8 cellular contexts compared by ENCODE assay signal in the genomic region with DNA sequence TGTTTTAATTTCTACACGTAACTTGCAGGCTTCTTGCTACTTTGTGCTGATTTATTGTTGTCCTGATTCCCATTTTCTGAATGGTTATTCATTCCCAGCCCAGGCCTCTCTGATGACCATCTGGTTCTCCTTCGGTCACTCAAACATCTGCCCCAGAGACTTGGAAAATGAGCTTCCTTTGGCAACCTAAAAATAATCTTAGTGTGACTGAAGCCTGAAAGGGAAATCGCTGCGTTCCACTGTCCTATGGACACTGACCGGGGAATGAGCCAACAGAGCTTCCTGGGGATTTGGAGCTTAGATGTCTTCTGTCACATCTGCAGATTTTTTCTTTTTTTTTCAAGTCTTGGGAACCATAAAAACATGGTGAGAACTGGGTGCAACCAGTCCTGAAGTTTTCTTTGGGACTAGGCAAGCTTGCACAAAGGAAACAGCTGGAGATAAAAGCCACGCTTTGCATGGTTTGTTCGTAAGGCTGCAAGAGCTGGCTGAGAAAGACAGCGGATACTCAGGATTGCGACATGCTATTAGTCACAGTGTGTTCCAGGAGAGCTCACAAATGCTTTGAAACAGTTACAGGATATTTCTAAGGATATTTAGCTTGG.
DNase-seq lines count a peak whose midpoint lies in the region; ATAC-seq and TF ChIP-seq lines count a peak whose summit lies in the region.

No MANE protein-coding gene starts in this region.

- no peak overlapping the region for H2BK20ac ChIP-seq in H9 (ENCODE audit: low read depth, low read length, poor library complexity, severe bottlenecking)

- no peak overlapping the region for H2BK15ac ChIP-seq in H9 (ENCODE audit: low read depth, low read length)

- intact Hi-C loops in head of caudate nucleus (cut with DNase I): loop anchor here (10.0 kb wide), 2 partner anchors 47 to 103 kb away; no protein-coding TSS in a partner anchor

- H3K4me1 Mint-ChIP-seq in H9: peaks cover 32 to 45% of the 10 kb centered on the region in 2 experiments

- no peak overlapping the region; a peak in 1 of 5 replicates for H3K4me3 Mint-ChIP-seq in H9

- H3K56ac ChIP-seq in H9 (ENCODE audit: insufficient read length, low read depth, low read length): no peak overlapping the region

- ATAC-seq in GM18861 (IDR thresholded peaks at IDR 0.05; ENCODE audit: unreplicated experiment): no peak

- no peak overlapping the region for H3K27ac ChIP-seq in H9 (ENCODE audit: insufficient read length, low read depth, low read length)

- H3K23ac ChIP-seq in H9 (ENCODE audit: insufficient read length, low read depth, low read length): no peak overlapping the region

- H3K27ac Mint-ChIP-seq in H9: peak overlapping the region; percentile 32 to 72 (median 66); a peak in 4 of 7 replicates

- no peak overlapping the region for H2BK120ac ChIP-seq in H9 (ENCODE audit: low read depth, low read length, poor library complexity, severe bottlenecking)

- no peak overlapping the region for H4K8ac ChIP-seq in H9 (replicated peaks; ENCODE audit: insufficient read length, low read depth, low read length)

- no CpG with 5 or more reads among the region's 9 CpGs for WGBS in H9 (ENCODE audit: extremely low coverage, insufficient read length, low lambda C conversion rate)

- no peaks in the 10 kb centered on the region for H3K9me3 Mint-ChIP-seq in H9

- H3K4me1 ChIP-seq in H9 (ENCODE audit: insufficient read depth, low read length): peaks cover 21% of the 10 kb centered on the region

- H3T11ph ChIP-seq in H9 (ENCODE audit: low read length): no peak overlapping the region

- no peaks in the 10 kb centered on the region for H3K9me3 ChIP-seq in H9 (ENCODE audit: control insufficient read depth, low read depth, low read length)

- no peak overlapping the region for H3K18ac ChIP-seq in H9 (ENCODE audit: insufficient read length, low read depth, low read length)

- H3K27me3 ChIP-seq in H9 (ENCODE audit: insufficient read depth, low read length): no peaks in the 10 kb centered on the region

- H3K14ac ChIP-seq in H9 (ENCODE audit: insufficient read depth, low read length): no peak overlapping the region

- H2AK5ac ChIP-seq in H9 (ENCODE audit: insufficient read length, low read length): no peak overlapping the region

- H3K79me1 ChIP-seq in H9 (ENCODE audit: insufficient read depth, low read depth, low read length, poor library complexity, severe bottlenecking): no peaks in the 10 kb centered on the region

- H3K79me2 ChIP-seq in H9 (ENCODE audit: insufficient read depth, low read length): no peaks in the 10 kb centered on the region

- peaks cover 2% of the 10 kb centered on the region for H3K23me2 ChIP-seq in H9 (ENCODE audit: insufficient read length, low read depth, low read length, poor library complexity, severe bottlenecking)

- no peaks in the 10 kb centered on the region for H3K36me3 Mint-ChIP-seq in H9 (ENCODE audit: insufficient read depth in 1 of 3, low read depth in 3 of 3)

- H4K91ac ChIP-seq in H9 (ENCODE audit: insufficient read length, low read depth, low read length): no peak overlapping the region

- no peak overlapping the region for H2AFZ ChIP-seq in H9 (ENCODE audit: low read length)

- H2BK5ac ChIP-seq in H9 (ENCODE audit: insufficient read length, low read length): no peak overlapping the region

- H3K27me3 Mint-ChIP-seq in H9 (ENCODE audit: low read depth): no peaks in the 10 kb centered on the region; the same call in 1 of the 2 replicates

- no peaks in the 10 kb centered on the region for H4K20me1 ChIP-seq in H9 (ENCODE audit: control insufficient read depth, insufficient read depth, insufficient read length)

- H4K5ac ChIP-seq in H9 (ENCODE audit: insufficient read length, low read depth, low read length): no peak overlapping the region

- TF ChIP-seq CTCF in H9 (conservative IDR thresholded peaks at IDR 0.05): no peak

- DNase-seq in H9 (peak; percentile 36), T1000 (lab: John Stamatoyannopoulos, UW) (peak; percentile 62), head of caudate nucleus (peak in 24 of 42 donors; percentile 25 to 79 (median 42)), pons (ENCODE audit: low spot score) (peak; percentile 87), NCI-H2196 treated with DMSO at 0.1 percent for 48 hours (lab: John Stamatoyannopoulos, UW; ENCODE audit: unreplicated experiment) (no peak), NCI-H187 treated with DMSO at 0.1 percent for 48 hours (lab: John Stamatoyannopoulos, UW) (no peak)
- DNase-seq in activated effector memory CD4-positive, alpha-beta T cell treated with Interleukin-2 at 50 U/mL for 16 hours: no peak

- no peak overlapping the region for H3K9ac ChIP-seq in H9 (ENCODE audit: extremely low read depth, insufficient read length, low read length)

- no peak overlapping the region for H2BK12ac ChIP-seq in H9 (ENCODE audit: insufficient read length, low read depth, low read length)

- H3K4me2 ChIP-seq in H9 (ENCODE audit: insufficient read depth, insufficient read length, low read length): no peak overlapping the region

- no peak overlapping the region for H3K4ac ChIP-seq in H9 (ENCODE audit: low read depth, low read length)

Comparison
In these comparisons a context has a peak if more than half of its experiments do, and no peak if none do; other contexts are left out.
1. DNase-seq: peak in H9 (single experiment), T1000 (single experiment), head of caudate nucleus (24 of 42) and pons (single experiment); none in NCI-H2196 treated with DMSO at 0.1 percent for 48 hours (single experiment), NCI-H187 treated with DMSO at 0.1 percent for 48 hours (single experiment) and activated effector memory CD4-positive, alpha-beta T cell treated with Interleukin-2 at 50 U/mL for 16 hours (single experiment).